7 cellular contexts compared by ENCODE assay signal in genomic region chr3:24237971-24238767, GRCh38.
DNase-seq lines count a peak whose midpoint lies in the region; ATAC-seq and TF ChIP-seq lines count a peak whose summit lies in the region.

No MANE protein-coding gene starts in this region.

- ATAC-seq in GM19438 (IDR thresholded peaks at IDR 0.05; ENCODE audit: low read depth, unreplicated experiment) (peak; percentile 83), HG03432 (IDR thresholded peaks at IDR 0.05; ENCODE audit: unreplicated experiment) (peak; percentile 86), left cardiac atrium (peak; percentile 63 to 76)

- DNase-seq in ELR (ENCODE audit: low read depth) (peak; percentile 96), NCI-H69 (lab: John Stamatoyannopoulos, UW) (peak; percentile 78), adrenal gland (peak; percentile 31 to 71 (median 56)), left cardiac atrium (no peak), pulmonary artery endothelial cell (ENCODE audit: low read depth, low spot score) (peak; percentile 55)

- WGBS in adrenal gland, 4 donors, result 21 to 29% (median 26%) methylated on average over 4 of the region's 4 CpGs

- peak; percentile 51 to 90 (median 68) for TF ChIP-seq CTCF in adrenal gland (IDR thresholded peaks at IDR 0.05)

- peaks cover 0 to 14% of the 10 kb centered on the region in 2 donors for H3K4me1 ChIP-seq in adrenal gland (replicated peaks in 1 of 2)

- TF ChIP-seq POLR2A in adrenal gland (IDR thresholded peaks at IDR 0.05), result no peak

- no peaks in the 10 kb centered on the region for H3K36me3 ChIP-seq in adrenal gland (replicated peaks in 1 of 2)

- H3K27ac ChIP-seq in adrenal gland, result no peak overlapping the region

- no peaks in the 10 kb centered on the region for H3K27me3 ChIP-seq in adrenal gland

- no peak overlapping the region for H3K4me3 ChIP-seq in adrenal gland

- no peaks in the 10 kb centered on the region for H3K9me3 ChIP-seq in adrenal gland (replicated peaks in 1 of 3)

- intact Hi-C loops in adrenal gland (cut with DNase I) (loop anchor here (5.0 to 10.0 kb wide), 3 partner anchors 53 to 243 kb away; no protein-coding TSS in a partner anchor), left cardiac atrium (cut with DNase I) (loop anchor here (2.0 to 10.0 kb wide), 3 partner anchors 173 to 243 kb away; no protein-coding TSS in a partner anchor)
